8 cellular contexts compared by ENCODE assay signal in the genomic region with DNA sequence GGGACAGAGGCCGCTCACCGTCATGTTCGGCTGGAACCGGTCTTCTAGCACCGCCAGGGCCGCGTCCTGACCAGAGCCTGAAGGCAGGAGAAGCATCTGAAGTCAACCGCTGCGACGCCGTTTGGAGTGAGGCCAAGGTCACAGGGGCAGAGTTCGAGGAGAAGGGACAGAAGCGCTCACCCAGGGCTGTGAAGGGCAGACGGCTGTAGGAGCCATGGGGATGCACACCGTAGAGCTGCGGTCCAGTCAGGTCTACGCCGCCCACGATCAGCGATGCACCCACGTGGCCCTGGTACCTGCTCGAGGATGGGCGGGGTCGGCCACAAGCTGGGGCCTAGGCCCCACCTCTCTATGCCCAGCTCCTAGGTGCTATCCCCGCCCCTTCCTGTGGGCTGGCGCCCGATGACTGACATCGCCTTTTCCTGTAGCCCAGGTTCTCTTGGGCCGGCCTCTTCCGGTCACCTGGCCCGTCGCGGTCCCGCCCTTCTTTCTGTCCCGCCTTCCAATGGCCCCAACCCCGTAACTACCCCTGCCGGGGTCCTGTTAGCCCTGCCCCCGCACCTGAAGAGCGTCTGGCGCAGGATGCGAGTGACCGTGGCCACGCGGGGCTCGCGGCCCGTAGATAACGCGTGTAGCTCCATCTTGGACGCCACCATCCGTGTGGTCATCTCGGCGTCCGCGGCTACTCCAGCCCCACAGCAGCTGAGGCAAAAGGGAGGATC. TPM values are rescaled to one million over a fixed set of nuclear protein-coding genes. Genes with fewer than 3 reads are reported as not detected.
DNase-seq lines count a peak whose midpoint lies in the region; ATAC-seq and TF ChIP-seq lines count a peak whose summit lies in the region.

No MANE protein-coding gene starts in this region.

- H3K4me3 ChIP-seq in testis = peak overlapping the region; percentile 70 to 85

- 2 to 3% methylated on average over 13 to 54 of the region's 55 CpGs for WGBS in testis, 2 donors

- peaks cover 26% of the 10 kb centered on the region for H3K4me1 ChIP-seq in testis

- H3K9me3 ChIP-seq in testis = no peaks in the 10 kb centered on the region

- no peaks in the 10 kb centered on the region for H3K9me3 Mint-ChIP-seq in activated naive CD8-positive, alpha-beta T cell (ENCODE audit: low read depth)
- H3K9me3 Mint-ChIP-seq in glutamatergic neuron (ENCODE audit: unreplicated experiment) = peaks cover 15% of the 10 kb centered on the region

- ATAC-seq in HG02623 (IDR thresholded peaks at IDR 0.05; ENCODE audit: unreplicated experiment) (peak; percentile 90), SK-N-SH treated with all-trans-retinoic acid at 6 μM for 48 hours (peak; percentile 92), omental fat pad (ENCODE audit: low FRiP score) (peak; percentile 97)

- H3K27me3 ChIP-seq in testis = no peaks in the 10 kb centered on the region

- no peak for TF ChIP-seq CTCF in GM10266 (IDR thresholded peaks at IDR 0.05; ENCODE audit: control insufficient read depth, insufficient read depth, low read depth, missing control alignments)
- TF ChIP-seq CTCF in glutamatergic neuron (IDR thresholded peaks at IDR 0.05; ENCODE audit: partially characterized antibody, unreplicated experiment) = no peak
- no peak for TF ChIP-seq CTCF in omental fat pad (IDR thresholded peaks at IDR 0.05)
- peak in 1 of 3 experiments; percentile 3 for TF ChIP-seq CTCF in testis (IDR thresholded peaks at IDR 0.05)

- DNase-seq in GM10266 (ENCODE audit: extremely low spot score) = peak; percentile 95
- DNase-seq in NCI-H1092 treated with DMSO at 0.1 percent for 48 hours (lab: John Stamatoyannopoulos, UW) = peak; percentile 97
- DNase-seq in glutamatergic neuron = peak; percentile 89
- peak; percentile 76 for DNase-seq in omental fat pad (ENCODE audit: low spot score)
- DNase-seq in testis = peak; percentile 99

- intact Hi-C loops in testis (cut with DNase I; ENCODE audit: low total_unique reads) = no loop called here

- H3K27ac ChIP-seq in testis = peak overlapping the region; percentile 60 to 94

- H3K27ac Mint-ChIP-seq in activated naive CD8-positive, alpha-beta T cell = peak overlapping the region; percentile 99
- H3K27ac Mint-ChIP-seq in glutamatergic neuron (ENCODE audit: unreplicated experiment) = peak overlapping the region; percentile 97

- H3K36me3 ChIP-seq in testis (ENCODE audit: low read depth, missing control alignments) = no peaks in the 10 kb centered on the region

- no peaks in the 10 kb centered on the region for H3K27me3 Mint-ChIP-seq in activated naive CD8-positive, alpha-beta T cell
- peaks cover 16% of the 10 kb centered on the region for H3K27me3 Mint-ChIP-seq in glutamatergic neuron (ENCODE audit: unreplicated experiment)

- H3K4me3 Mint-ChIP-seq in activated naive CD8-positive, alpha-beta T cell = peak overlapping the region; percentile 99
- H3K4me3 Mint-ChIP-seq in glutamatergic neuron (ENCODE audit: unreplicated experiment) = peak overlapping the region; percentile 100

- peak; percentile 34 for TF ChIP-seq POLR2A in testis (IDR thresholded peaks at IDR 0.05)

- peaks cover 8% of the 10 kb centered on the region for H3K36me3 Mint-ChIP-seq in activated naive CD8-positive, alpha-beta T cell
- no peaks in the 10 kb centered on the region for H3K36me3 Mint-ChIP-seq in glutamatergic neuron (ENCODE audit: unreplicated experiment)

- peaks cover 35% of the 10 kb centered on the region for H3K4me1 Mint-ChIP-seq in activated naive CD8-positive, alpha-beta T cell (ENCODE audit: low read depth)
- H3K4me1 Mint-ChIP-seq in glutamatergic neuron (ENCODE audit: low read depth, unreplicated experiment) = peaks cover 13% of the 10 kb centered on the region

TF ChIP-seq in SK-N-SH treated with all-trans-retinoic acid at 6 μM for 48 hours, 23 proteins besides CTCF, POLR2A, EP300 and RAD21:
- TF ChIP-seq GLIS3 (CRISPR knock-in tag; IDR thresholded peaks at IDR 0.05) = no peak
- TF ChIP-seq, protein P1, sequence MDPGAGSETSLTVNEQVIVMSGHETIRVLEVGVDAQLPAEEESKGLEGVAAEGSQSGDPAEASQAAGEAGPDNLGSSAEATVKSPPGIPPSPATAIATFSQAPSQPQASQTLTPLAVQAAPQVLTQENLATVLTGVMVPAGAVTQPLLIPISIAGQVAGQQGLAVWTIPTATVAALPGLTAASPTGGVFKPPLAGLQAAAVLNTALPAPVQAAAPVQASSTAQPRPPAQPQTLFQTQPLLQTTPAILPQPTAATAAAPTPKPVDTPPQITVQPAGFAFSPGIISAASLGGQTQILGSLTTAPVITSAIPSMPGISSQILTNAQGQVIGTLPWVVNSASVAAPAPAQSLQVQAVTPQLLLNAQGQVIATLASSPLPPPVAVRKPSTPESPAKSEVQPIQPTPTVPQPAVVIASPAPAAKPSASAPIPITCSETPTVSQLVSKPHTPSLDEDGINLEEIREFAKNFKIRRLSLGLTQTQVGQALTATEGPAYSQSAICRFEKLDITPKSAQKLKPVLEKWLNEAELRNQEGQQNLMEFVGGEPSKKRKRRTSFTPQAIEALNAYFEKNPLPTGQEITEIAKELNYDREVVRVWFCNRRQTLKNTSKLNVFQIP (CRISPR knock-in tag; IDR thresholded peaks at IDR 0.05; ENCODE audit: borderline replicate concordance, low read depth) = no peak
- no peak for TF ChIP-seq ESRRG (CRISPR knock-in tag; IDR thresholded peaks at IDR 0.05)
- TF ChIP-seq ZNF70 (CRISPR knock-in tag; IDR thresholded peaks at IDR 0.05) = no peak
- TF ChIP-seq, protein P2, sequence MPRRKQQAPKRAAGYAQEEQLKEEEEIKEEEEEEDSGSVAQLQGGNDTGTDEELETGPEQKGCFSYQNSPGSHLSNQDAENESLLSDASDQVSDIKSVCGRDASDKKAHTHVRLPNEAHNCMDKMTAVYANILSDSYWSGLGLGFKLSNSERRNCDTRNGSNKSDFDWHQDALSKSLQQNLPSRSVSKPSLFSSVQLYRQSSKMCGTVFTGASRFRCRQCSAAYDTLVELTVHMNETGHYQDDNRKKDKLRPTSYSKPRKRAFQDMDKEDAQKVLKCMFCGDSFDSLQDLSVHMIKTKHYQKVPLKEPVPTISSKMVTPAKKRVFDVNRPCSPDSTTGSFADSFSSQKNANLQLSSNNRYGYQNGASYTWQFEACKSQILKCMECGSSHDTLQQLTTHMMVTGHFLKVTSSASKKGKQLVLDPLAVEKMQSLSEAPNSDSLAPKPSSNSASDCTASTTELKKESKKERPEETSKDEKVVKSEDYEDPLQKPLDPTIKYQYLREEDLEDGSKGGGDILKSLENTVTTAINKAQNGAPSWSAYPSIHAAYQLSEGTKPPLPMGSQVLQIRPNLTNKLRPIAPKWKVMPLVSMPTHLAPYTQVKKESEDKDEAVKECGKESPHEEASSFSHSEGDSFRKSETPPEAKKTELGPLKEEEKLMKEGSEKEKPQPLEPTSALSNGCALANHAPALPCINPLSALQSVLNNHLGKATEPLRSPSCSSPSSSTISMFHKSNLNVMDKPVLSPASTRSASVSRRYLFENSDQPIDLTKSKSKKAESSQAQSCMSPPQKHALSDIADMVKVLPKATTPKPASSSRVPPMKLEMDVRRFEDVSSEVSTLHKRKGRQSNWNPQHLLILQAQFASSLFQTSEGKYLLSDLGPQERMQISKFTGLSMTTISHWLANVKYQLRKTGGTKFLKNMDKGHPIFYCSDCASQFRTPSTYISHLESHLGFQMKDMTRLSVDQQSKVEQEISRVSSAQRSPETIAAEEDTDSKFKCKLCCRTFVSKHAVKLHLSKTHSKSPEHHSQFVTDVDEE (CRISPR knock-in tag; IDR thresholded peaks at IDR 0.05) = no peak
- TF ChIP-seq, protein P3, sequence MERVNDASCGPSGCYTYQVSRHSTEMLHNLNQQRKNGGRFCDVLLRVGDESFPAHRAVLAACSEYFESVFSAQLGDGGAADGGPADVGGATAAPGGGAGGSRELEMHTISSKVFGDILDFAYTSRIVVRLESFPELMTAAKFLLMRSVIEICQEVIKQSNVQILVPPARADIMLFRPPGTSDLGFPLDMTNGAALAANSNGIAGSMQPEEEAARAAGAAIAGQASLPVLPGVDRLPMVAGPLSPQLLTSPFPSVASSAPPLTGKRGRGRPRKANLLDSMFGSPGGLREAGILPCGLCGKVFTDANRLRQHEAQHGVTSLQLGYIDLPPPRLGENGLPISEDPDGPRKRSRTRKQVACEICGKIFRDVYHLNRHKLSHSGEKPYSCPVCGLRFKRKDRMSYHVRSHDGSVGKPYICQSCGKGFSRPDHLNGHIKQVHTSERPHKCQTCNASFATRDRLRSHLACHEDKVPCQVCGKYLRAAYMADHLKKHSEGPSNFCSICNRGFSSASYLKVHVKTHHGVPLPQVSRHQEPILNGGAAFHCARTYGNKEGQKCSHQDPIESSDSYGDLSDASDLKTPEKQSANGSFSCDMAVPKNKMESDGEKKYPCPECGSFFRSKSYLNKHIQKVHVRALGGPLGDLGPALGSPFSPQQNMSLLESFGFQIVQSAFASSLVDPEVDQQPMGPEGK (CRISPR knock-in tag; IDR thresholded peaks at IDR 0.05; ENCODE audit: borderline replicate concordance) = no peak
- TF ChIP-seq ZFP3 (CRISPR knock-in tag; IDR thresholded peaks at IDR 0.05) = no peak
- no peak for TF ChIP-seq PPARA (CRISPR knock-in tag; IDR thresholded peaks at IDR 0.05; ENCODE audit: borderline replicate concordance)
- TF ChIP-seq TCF4 (CRISPR knock-in tag; IDR thresholded peaks at IDR 0.05; ENCODE audit: borderline replicate concordance) = no peak
- TF ChIP-seq RARB (CRISPR knock-in tag; IDR thresholded peaks at IDR 0.05) = no peak
- TF ChIP-seq ISL1 (CRISPR knock-in tag; IDR thresholded peaks at IDR 0.05) = no peak

RNA-seq across cellular contexts. Expression of a gene that starts 1.1 kb away (rescaled TPM):
- total RNA-seq in glutamatergic neuron (ENCODE audit: unreplicated experiment) (11.0 TPM), omental fat pad (10 to 100 TPM; 29.9 to 53.0 (median 45.3) TPM), testis (10 to 100 TPM; 13.2 to 14.2 TPM)
- 49.1 TPM for polyA plus RNA-seq in testis (ENCODE audit: insufficient read depth, low read depth, low replicate concordance)

RNA-seq across cellular contexts. Expression of a gene that starts 3.9 kb away (rescaled TPM):
- total RNA-seq in glutamatergic neuron (ENCODE audit: unreplicated experiment) (2.8 TPM), omental fat pad (1 to 10 TPM in 3 of 4 donors, under 1 TPM in 1; 0.65 to 5.0 (median 2.3) TPM), testis (1 to 10 TPM in 1 of 2 donors, under 1 TPM in 1; 0.62 to 1.7 TPM)
- polyA plus RNA-seq in testis (ENCODE audit: insufficient read depth, low read depth, low replicate concordance) = 0.36 TPM

RNA-seq across cellular contexts. Expression of a gene that starts 8.4 kb away (rescaled TPM):
- total RNA-seq in glutamatergic neuron (ENCODE audit: unreplicated experiment) (8.7 TPM), omental fat pad (10 to 100 TPM in 3 of 4 donors, 1 to 10 TPM in 1; 7.7 to 52.2 (median 13.0) TPM), testis (10 to 100 TPM; 20.6 to 25.3 TPM)
- polyA plus RNA-seq in testis (ENCODE audit: insufficient read depth, low read depth, low replicate concordance) = 12.9 TPM

RNA-seq across cellular contexts. Expression of a gene that starts 32.9 kb away (rescaled TPM):
- total RNA-seq in glutamatergic neuron (ENCODE audit: unreplicated experiment) (19.9 TPM), omental fat pad (10 to 100 TPM; 39.4 to 92.2 (median 70.8) TPM), testis (10 to 100 TPM; 64.3 to 68.4 TPM)
- polyA plus RNA-seq in testis (ENCODE audit: insufficient read depth, low read depth, low replicate concordance) = 46.7 TPM

RNA-seq across cellular contexts. Expression of a gene that starts 42.5 kb away (rescaled TPM):
- total RNA-seq in glutamatergic neuron (ENCODE audit: unreplicated experiment) = 27.9 TPM
- 10 to 100 TPM; 16.1 to 24.6 (median 19.9) TPM for total RNA-seq in omental fat pad
- 10 to 100 TPM; 47.7 to 50.5 TPM for total RNA-seq in testis
- polyA plus RNA-seq in testis (ENCODE audit: insufficient read depth, low read depth, low replicate concordance) = 66.8 TPM

Comparison
In these comparisons a context has a peak if more than half of its experiments do, and no peak if none do; other contexts are left out.
1. Peak in every context shown above with its lines: DNase-seq, ATAC-seq, H3K4me3 ChIP-seq and H3K27ac ChIP-seq.